In genomic region chr1:157033357-157033876, GRCh38 we compare ENCODE assay signal across 26 cellular contexts.
"Had no signal": no experiment of that assay in that cellular context is flagged by ENCODE, and none has a peak within 500 bp of the region (broad histone marks: within the 10 kb centered on the region; RNA-seq: fewer than 3 reads in every experiment).

No MANE protein-coding gene starts in this region.

- ATAC-seq: activated CD4-positive, alpha-beta T cell treated with anti-CD3 and anti-CD28 coated beads for 36 hours; activated T-helper 17 cell treated with anti-CD3 and anti-CD28 coated beads, Interleukin-2, amount 50 U/mL, for 72 hours; left colon; right lobe of liver; stimulated activated effector memory CD8-positive, alpha-beta T cell treated with anti-CD3 and anti-CD28 coated beads, Interleukin-12 subunit alpha, Interleukin-12 subunit beta, amount 100 ng/mL, for 72 hours had no signal

- DNase-seq: activated B cell treated with CpG ODN at 0.5 μM for 24 hours; activated CD4-positive, alpha-beta T cell treated with anti-CD3 and anti-CD28 coated beads for 36 hours; activated CD4-positive, alpha-beta T cell treated with anti-CD3 and anti-CD28 coated beads, Interleukin-2, amount 50 U/mL, for 4 hours; activated CD8-positive, alpha-beta memory T cell treated with anti-CD3 and anti-CD28 coated beads for 24 hours; activated CD8-positive, alpha-beta memory T cell treated with anti-CD3 and anti-CD28 coated beads, Interleukin-2, amount 50 U/mL, for 4 hours; activated naive CD4-positive, alpha-beta T cell; activated T-cell treated with anti-CD3 and anti-CD28 coated beads, Interleukin-2, amount 50 U/mL, for 24 hours; adrenal gland; cerebellar nuclear complex; heart left ventricle; left colon; mesenchymal stem cell; nephron progenitor cell; occipital lobe; right lobe of liver; stimulated activated CD4-positive, alpha-beta T cell treated with anti-CD3 and anti-CD28 coated beads, Interleukin-2, amount 100 ng/mL, for 24 hours; T1000; upper lobe of left lung had no signal

- H3K27ac ChIP-seq: ascending aorta, breast epithelium, coronary artery, epithelial cell of prostate, heart left ventricle, right lobe of liver, skin epidermis, thoracic aorta, upper lobe of left lung had no signal
